Comparison of ENCODE assay signal across 1 cellular context in the genomic region with DNA sequence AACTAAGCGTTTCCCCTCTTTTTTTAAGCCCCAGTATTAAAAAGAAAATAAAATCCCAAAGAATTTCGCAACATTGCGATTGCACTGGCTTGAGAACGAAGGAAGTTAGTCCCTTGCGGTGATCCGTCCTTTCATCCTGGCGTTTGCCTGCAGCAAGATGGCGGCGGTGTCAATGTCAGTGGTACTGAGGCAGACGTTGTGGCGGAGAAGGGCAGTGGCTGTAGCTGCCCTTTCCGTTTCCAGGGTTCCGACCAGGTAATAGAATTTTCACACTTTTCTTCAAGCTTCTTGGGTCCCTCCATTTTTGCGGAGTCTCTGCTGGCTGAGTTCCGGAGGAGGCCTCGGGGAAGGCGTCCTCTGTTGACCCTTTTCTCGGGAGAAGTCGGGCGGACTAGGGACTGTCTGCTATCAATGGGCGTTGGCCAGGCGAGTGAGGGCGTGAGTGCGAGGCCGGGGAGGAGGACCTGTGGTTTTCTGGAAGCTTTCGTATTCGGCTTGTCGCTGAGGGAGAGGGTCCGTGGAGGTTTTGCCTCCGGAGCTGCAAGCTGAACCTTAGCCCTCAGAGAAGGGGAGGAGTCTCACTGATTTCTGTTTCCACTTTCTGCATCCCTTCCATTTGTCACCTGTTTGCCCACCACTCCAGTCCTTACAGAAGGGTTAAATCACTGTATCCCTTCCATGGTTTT.
TF ChIP-seq lines count a peak whose summit lies in the region.

A gene (plus strand): TSS at position 134 of the 686 bp plus-strand sequence. CDS start 24 bp downstream, at position 158.

TF ChIP-seq in K562, 482 proteins besides CTCF, POLR2A, EP300 and RAD21 (continued from another document and continues in another):
- TF ChIP-seq CBX5 (IDR thresholded peaks at IDR 0.05; ENCODE audit: borderline replicate concordance, low read depth) (peak; percentile 18; the same call in 1 of the 2 replicates), PRPF4 (IDR thresholded peaks at IDR 0.05; ENCODE audit: insufficient read depth, low read depth, low read length, poor library complexity, severe bottlenecking) (no peak), ETV6 (IDR thresholded peaks at IDR 0.05; ENCODE audit: borderline replicate concordance in 1 of 2, low read depth in 2 of 2, low read length in 1 of 2) (no peak), ETV6 (CRISPR knock-in tag; IDR thresholded peaks at IDR 0.05; ENCODE audit: borderline replicate concordance) (no peak), HMG20B (CRISPR knock-in tag; IDR thresholded peaks at IDR 0.05) (0 out of 2 replicates have a peak, but pooled peaks have one; percentile 30), CREBBP (IDR thresholded peaks at IDR 0.05; ENCODE audit: low read depth, low read length) (no peak), PPARD (CRISPR knock-in tag; IDR thresholded peaks at IDR 0.05) (no peak), HNRNPK (IDR thresholded peaks at IDR 0.05; ENCODE audit: low read depth, low read length, poor library complexity, severe bottlenecking) (no peak), KLF13 (tag; IDR thresholded peaks at IDR 0.05; ENCODE audit: borderline replicate concordance, low read depth) (0 out of 2 replicates have a peak, but pooled peaks have one; percentile 31), ZBTB7A (IDR thresholded peaks at IDR 0.05; ENCODE audit: borderline replicate concordance, control insufficient read depth, low read depth, low read length) (peak; percentile 52; the same call in 1 of the 2 replicates), COPS2 (conservative IDR thresholded peaks at IDR 0.05) (no peak), MEF2A (IDR thresholded peaks at IDR 0.05; ENCODE audit: control insufficient read depth, low read depth, low read length) (no peak), HCFC1 (IDR thresholded peaks at IDR 0.05; ENCODE audit: low read depth, low read length) (peak; percentile 71), ERF (CRISPR knock-in tag; IDR thresholded peaks at IDR 0.05) (no peak), PCBP1 (IDR thresholded peaks at IDR 0.05; ENCODE audit: low read depth, low read length, poor library complexity, severe bottlenecking) (no peak), NCOA2 (IDR thresholded peaks at IDR 0.05; ENCODE audit: partially characterized antibody in 2 of 2) (no peak), ZNF780A (CRISPR knock-in tag; IDR thresholded peaks at IDR 0.05) (no peak), ASH1L (IDR thresholded peaks at IDR 0.05; ENCODE audit: borderline replicate concordance, low read depth, partially characterized antibody) (peak; percentile 15), FOXA3 (CRISPR knock-in tag; conservative IDR thresholded peaks at IDR 0.05 in 1 of 2, IDR thresholded peaks at IDR 0.05 in 1 of 2) (no peak; a peak in 1 of 4 replicates), GATA2 (CRISPR knock-in tag; IDR thresholded peaks at IDR 0.05) (no peak), ZC3H11A (IDR thresholded peaks at IDR 0.05; ENCODE audit: low read depth, low read length) (no peak), CREM (IDR thresholded peaks at IDR 0.05; ENCODE audit: low read depth) (peak; percentile 53), BHLHE40 (IDR thresholded peaks at IDR 0.05; ENCODE audit: low read length) (peak; percentile 33; the same call in 1 of the 2 replicates), RCOR1 (IDR thresholded peaks at IDR 0.05; ENCODE audit: borderline replicate concordance in 1 of 2, low read depth in 2 of 2, low read length in 2 of 2) (peak in 1 of 2 experiments; percentile 4; a peak in 1 of 4 replicates), ZNF644 (tag; IDR thresholded peaks at IDR 0.05; ENCODE audit: low read depth) (peak; percentile 77; the same call in 1 of the 2 replicates), CBX2 (IDR thresholded peaks at IDR 0.05; ENCODE audit: insufficient read depth, low read length, poor library complexity, severe bottlenecking) (no peak), TFAM (CRISPR knock-in tag; conservative IDR thresholded peaks at IDR 0.05) (no peak), ZNF431 (CRISPR knock-in tag; IDR thresholded peaks at IDR 0.05) (no peak), L3MBTL2 (IDR thresholded peaks at IDR 0.05) (peak; percentile 61), NFATC3 (IDR thresholded peaks at IDR 0.05) (no peak), HLTF (IDR thresholded peaks at IDR 0.05) (no peak), ZBED1 (IDR thresholded peaks at IDR 0.05) (no peak), ZFP30 (CRISPR knock-in tag; IDR thresholded peaks at IDR 0.05; ENCODE audit: borderline replicate concordance) (no peak), ZNF589 (CRISPR knock-in tag; IDR thresholded peaks at IDR 0.05; ENCODE audit: low read depth) (0 out of 2 replicates have a peak, but pooled peaks have one; percentile 45), CHD1 (IDR thresholded peaks at IDR 0.05; ENCODE audit: low read length) (peak; percentile 6), SAFB2 (IDR thresholded peaks at IDR 0.05; ENCODE audit: borderline replicate concordance, low read depth, low read length, severe bottlenecking) (no peak), NFYB (IDR thresholded peaks at IDR 0.05; ENCODE audit: extremely low read depth, insufficient read length) (no peak), RFX1 (IDR thresholded peaks at IDR 0.05) (no peak), CAMTA2 (CRISPR knock-in tag; conservative IDR thresholded peaks at IDR 0.05) (no peak), HDGF (IDR thresholded peaks at IDR 0.05) (no peak), NCOR1 (IDR thresholded peaks at IDR 0.05) (peak; percentile 32; the same call in 1 of the 2 replicates), NR1H2 (CRISPR knock-in tag; IDR thresholded peaks at IDR 0.05) (no peak)
- TF ChIP-seq, protein P1, sequence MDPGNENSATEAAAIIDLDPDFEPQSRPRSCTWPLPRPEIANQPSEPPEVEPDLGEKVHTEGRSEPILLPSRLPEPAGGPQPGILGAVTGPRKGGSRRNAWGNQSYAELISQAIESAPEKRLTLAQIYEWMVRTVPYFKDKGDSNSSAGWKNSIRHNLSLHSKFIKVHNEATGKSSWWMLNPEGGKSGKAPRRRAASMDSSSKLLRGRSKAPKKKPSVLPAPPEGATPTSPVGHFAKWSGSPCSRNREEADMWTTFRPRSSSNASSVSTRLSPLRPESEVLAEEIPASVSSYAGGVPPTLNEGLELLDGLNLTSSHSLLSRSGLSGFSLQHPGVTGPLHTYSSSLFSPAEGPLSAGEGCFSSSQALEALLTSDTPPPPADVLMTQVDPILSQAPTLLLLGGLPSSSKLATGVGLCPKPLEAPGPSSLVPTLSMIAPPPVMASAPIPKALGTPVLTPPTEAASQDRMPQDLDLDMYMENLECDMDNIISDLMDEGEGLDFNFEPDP (CRISPR knock-in tag; IDR thresholded peaks at IDR 0.05), result no peak
- TF ChIP-seq, protein P2, sequence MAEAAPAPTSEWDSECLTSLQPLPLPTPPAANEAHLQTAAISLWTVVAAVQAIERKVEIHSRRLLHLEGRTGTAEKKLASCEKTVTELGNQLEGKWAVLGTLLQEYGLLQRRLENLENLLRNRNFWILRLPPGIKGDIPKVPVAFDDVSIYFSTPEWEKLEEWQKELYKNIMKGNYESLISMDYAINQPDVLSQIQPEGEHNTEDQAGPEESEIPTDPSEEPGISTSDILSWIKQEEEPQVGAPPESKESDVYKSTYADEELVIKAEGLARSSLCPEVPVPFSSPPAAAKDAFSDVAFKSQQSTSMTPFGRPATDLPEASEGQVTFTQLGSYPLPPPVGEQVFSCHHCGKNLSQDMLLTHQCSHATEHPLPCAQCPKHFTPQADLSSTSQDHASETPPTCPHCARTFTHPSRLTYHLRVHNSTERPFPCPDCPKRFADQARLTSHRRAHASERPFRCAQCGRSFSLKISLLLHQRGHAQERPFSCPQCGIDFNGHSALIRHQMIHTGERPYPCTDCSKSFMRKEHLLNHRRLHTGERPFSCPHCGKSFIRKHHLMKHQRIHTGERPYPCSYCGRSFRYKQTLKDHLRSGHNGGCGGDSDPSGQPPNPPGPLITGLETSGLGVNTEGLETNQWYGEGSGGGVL (CRISPR knock-in tag; IDR thresholded peaks at IDR 0.05), result no peak
- TF ChIP-seq, protein P3, sequence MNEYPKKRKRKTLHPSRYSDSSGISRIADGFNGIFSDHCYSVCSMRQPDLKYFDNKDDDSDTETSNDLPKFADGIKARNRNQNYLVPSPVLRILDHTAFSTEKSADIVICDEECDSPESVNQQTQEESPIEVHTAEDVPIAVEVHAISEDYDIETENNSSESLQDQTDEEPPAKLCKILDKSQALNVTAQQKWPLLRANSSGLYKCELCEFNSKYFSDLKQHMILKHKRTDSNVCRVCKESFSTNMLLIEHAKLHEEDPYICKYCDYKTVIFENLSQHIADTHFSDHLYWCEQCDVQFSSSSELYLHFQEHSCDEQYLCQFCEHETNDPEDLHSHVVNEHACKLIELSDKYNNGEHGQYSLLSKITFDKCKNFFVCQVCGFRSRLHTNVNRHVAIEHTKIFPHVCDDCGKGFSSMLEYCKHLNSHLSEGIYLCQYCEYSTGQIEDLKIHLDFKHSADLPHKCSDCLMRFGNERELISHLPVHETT (CRISPR knock-in tag; conservative IDR thresholded peaks at IDR 0.05 in 1 of 2, IDR thresholded peaks at IDR 0.05 in 1 of 2), result no peak
- TF ChIP-seq, protein P4, sequence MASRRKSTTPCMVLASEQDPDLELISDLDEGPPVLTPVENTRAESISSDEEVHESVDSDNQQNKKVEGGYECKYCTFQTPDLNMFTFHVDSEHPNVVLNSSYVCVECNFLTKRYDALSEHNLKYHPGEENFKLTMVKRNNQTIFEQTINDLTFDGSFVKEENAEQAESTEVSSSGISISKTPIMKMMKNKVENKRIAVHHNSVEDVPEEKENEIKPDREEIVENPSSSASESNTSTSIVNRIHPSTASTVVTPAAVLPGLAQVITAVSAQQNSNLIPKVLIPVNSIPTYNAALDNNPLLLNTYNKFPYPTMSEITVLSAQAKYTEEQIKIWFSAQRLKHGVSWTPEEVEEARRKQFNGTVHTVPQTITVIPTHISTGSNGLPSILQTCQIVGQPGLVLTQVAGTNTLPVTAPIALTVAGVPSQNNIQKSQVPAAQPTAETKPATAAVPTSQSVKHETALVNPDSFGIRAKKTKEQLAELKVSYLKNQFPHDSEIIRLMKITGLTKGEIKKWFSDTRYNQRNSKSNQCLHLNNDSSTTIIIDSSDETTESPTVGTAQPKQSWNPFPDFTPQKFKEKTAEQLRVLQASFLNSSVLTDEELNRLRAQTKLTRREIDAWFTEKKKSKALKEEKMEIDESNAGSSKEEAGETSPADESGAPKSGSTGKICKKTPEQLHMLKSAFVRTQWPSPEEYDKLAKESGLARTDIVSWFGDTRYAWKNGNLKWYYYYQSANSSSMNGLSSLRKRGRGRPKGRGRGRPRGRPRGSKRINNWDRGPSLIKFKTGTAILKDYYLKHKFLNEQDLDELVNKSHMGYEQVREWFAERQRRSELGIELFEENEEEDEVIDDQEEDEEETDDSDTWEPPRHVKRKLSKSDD (conservative IDR thresholded peaks at IDR 0.05; ENCODE audit: low read length), result no peak; the same call in 1 of the 2 replicates
- TF ChIP-seq, protein P5, sequence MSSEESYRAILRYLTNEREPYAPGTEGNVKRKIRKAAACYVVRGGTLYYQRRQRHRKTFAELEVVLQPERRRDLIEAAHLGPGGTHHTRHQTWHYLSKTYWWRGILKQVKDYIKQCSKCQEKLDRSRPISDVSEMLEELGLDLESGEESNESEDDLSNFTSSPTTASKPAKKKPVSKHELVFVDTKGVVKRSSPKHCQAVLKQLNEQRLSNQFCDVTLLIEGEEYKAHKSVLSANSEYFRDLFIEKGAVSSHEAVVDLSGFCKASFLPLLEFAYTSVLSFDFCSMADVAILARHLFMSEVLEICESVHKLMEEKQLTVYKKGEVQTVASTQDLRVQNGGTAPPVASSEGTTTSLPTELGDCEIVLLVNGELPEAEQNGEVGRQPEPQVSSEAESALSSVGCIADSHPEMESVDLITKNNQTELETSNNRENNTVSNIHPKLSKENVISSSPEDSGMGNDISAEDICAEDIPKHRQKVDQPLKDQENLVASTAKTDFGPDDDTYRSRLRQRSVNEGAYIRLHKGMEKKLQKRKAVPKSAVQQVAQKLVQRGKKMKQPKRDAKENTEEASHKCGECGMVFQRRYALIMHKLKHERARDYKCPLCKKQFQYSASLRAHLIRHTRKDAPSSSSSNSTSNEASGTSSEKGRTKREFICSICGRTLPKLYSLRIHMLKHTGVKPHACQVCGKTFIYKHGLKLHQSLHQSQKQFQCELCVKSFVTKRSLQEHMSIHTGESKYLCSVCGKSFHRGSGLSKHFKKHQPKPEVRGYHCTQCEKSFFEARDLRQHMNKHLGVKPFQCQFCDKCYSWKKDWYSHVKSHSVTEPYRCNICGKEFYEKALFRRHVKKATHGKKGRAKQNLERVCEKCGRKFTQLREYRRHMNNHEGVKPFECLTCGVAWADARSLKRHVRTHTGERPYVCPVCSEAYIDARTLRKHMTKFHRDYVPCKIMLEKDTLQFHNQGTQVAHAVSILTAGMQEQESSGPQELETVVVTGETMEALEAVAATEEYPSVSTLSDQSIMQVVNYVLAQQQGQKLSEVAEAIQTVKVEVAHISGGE (CRISPR knock-in tag; IDR thresholded peaks at IDR 0.05), result peak in 1 of 3 experiments; percentile 36; a peak in 1 of 6 replicates
- TF ChIP-seq, protein P6, sequence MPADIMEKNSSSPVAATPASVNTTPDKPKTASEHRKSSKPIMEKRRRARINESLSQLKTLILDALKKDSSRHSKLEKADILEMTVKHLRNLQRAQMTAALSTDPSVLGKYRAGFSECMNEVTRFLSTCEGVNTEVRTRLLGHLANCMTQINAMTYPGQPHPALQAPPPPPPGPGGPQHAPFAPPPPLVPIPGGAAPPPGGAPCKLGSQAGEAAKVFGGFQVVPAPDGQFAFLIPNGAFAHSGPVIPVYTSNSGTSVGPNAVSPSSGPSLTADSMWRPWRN (IDR thresholded peaks at IDR 0.05; ENCODE audit: low read depth), result no peak
- TF ChIP-seq, protein P7, sequence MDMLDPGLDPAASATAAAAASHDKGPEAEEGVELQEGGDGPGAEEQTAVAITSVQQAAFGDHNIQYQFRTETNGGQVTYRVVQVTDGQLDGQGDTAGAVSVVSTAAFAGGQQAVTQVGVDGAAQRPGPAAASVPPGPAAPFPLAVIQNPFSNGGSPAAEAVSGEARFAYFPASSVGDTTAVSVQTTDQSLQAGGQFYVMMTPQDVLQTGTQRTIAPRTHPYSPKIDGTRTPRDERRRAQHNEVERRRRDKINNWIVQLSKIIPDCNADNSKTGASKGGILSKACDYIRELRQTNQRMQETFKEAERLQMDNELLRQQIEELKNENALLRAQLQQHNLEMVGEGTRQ (CRISPR knock-in tag; IDR thresholded peaks at IDR 0.05), result no peak
- TF ChIP-seq, protein P8, sequence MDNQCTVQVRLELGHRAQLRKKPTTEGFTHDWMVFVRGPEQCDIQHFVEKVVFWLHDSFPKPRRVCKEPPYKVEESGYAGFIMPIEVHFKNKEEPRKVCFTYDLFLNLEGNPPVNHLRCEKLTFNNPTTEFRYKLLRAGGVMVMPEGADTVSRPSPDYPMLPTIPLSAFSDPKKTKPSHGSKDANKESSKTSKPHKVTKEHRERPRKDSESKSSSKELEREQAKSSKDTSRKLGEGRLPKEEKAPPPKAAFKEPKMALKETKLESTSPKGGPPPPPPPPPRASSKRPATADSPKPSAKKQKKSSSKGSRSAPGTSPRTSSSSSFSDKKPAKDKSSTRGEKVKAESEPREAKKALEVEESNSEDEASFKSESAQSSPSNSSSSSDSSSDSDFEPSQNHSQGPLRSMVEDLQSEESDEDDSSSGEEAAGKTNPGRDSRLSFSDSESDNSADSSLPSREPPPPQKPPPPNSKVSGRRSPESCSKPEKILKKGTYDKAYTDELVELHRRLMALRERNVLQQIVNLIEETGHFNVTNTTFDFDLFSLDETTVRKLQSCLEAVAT (IDR thresholded peaks at IDR 0.05), result 0 out of 4 replicates have a peak, but pooled peaks of 1 of the 2 experiments have one; percentile 38
- TF ChIP-seq, protein P9, sequence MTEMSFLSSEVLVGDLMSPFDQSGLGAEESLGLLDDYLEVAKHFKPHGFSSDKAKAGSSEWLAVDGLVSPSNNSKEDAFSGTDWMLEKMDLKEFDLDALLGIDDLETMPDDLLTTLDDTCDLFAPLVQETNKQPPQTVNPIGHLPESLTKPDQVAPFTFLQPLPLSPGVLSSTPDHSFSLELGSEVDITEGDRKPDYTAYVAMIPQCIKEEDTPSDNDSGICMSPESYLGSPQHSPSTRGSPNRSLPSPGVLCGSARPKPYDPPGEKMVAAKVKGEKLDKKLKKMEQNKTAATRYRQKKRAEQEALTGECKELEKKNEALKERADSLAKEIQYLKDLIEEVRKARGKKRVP (CRISPR knock-in tag; IDR thresholded peaks at IDR 0.05), result peak; percentile 58; the same call in 1 of the 2 replicates
